24 cellular contexts compared by ENCODE assay signal in genomic region chr20:25289886-25290597, GRCh38. TPM values are rescaled to one million over a fixed set of nuclear protein-coding genes. Genes with fewer than 3 reads are reported as not detected.
A peak's percentile ranks its signal among the peaks of the same experiment; 100 is the strongest.
DNase-seq lines count a peak whose midpoint lies in the region; ATAC-seq, FAIRE-seq and TF ChIP-seq lines count a peak whose summit lies in the region.
"Had no signal": no experiment of that assay in that cellular context is flagged by ENCODE, and none has a peak within 500 bp of the region (broad histone marks: within the 10 kb centered on the region; RNA-seq: fewer than 3 reads in every experiment).

No MANE protein-coding gene starts in this region.

- TF ChIP-seq CTCF in kidney (IDR thresholded peaks at IDR 0.05; ENCODE audit: borderline replicate concordance, extremely low read depth, insufficient read depth) (no peak), spleen (IDR thresholded peaks at IDR 0.05 in 8 of 11, conservative IDR thresholded peaks at IDR 0.05 in 3 of 11) (no peak), coronary artery (IDR thresholded peaks at IDR 0.05) (no peak), foreskin keratinocyte (conservative IDR thresholded peaks at IDR 0.05) (no peak)

- H3K27me3 Mint-ChIP-seq in dendritic cell treated with granulocyte-macrophage colony-stimulating factor and Interleukin-4, amounts not matched to agents 40 ng/mL and 50 ng/mL, for 4 days: no peaks in the 10 kb centered on the region
- H3K27me3 Mint-ChIP-seq: activated CD4-positive, alpha-beta memory T cell treated with anti-CD3 and anti-CD28 coated beads for 36 hours; memory B cell had no signal

- no peaks in the 10 kb centered on the region for H3K4me1 ChIP-seq in kidney (ENCODE audit: control insufficient read depth in 1 of 2, insufficient read depth in 1 of 2, low read depth in 1 of 2, low read length in 2 of 2)
- peaks cover 0 to 12% (median 5%) of the 10 kb centered on the region in 6 donors for H3K4me1 ChIP-seq in spleen
- no peaks in the 10 kb centered on the region for H3K4me1 ChIP-seq in foreskin keratinocyte
- H3K4me1 ChIP-seq: parathyroid adenoma had no signal

- H3K9me3 Mint-ChIP-seq in dendritic cell treated with granulocyte-macrophage colony-stimulating factor and Interleukin-4, amounts not matched to agents 40 ng/mL and 50 ng/mL, for 4 days: no peaks in the 10 kb centered on the region
- H3K9me3 Mint-ChIP-seq: activated CD4-positive, alpha-beta memory T cell treated with anti-CD3 and anti-CD28 coated beads for 36 hours; memory B cell had no signal

- H3K36me3 ChIP-seq in kidney (ENCODE audit: control insufficient read depth in 1 of 2, insufficient read depth in 2 of 2, low read length in 2 of 2) (peaks cover 10 to 25% of the 10 kb centered on the region in 2 donors), spleen (peaks cover 0 to 93% (median 62%) of the 10 kb centered on the region in 6 donors)

- 90 to 94% (median 92%) methylated on average over 23 to 24 of the region's 24 CpGs for WGBS in spleen, 5 donors

- H3K27ac Mint-ChIP-seq in dendritic cell treated with granulocyte-macrophage colony-stimulating factor and Interleukin-4, amounts not matched to agents 40 ng/mL and 50 ng/mL, for 4 days: peak overlapping the region; percentile 62
- H3K27ac Mint-ChIP-seq: activated CD4-positive, alpha-beta memory T cell treated with anti-CD3 and anti-CD28 coated beads for 36 hours; memory B cell had no signal

- peaks cover 29% of the 10 kb centered on the region for H3K4me1 Mint-ChIP-seq in dendritic cell treated with granulocyte-macrophage colony-stimulating factor and Interleukin-4, amounts not matched to agents 40 ng/mL and 50 ng/mL, for 4 days (ENCODE audit: low read depth)

- DNase-seq in Right ventricle myocardium inferior (ENCODE audit: missing footprints) (peak; percentile 28), cardiac septum (ENCODE audit: low spot score) (no peak), kidney (peak; percentile 57), spleen (peak; percentile 74), HK-2 (ENCODE audit: unreplicated experiment) (no peak), coronary artery (ENCODE audit: low spot score) (no peak), foreskin keratinocyte (no peak)
- DNase-seq: activated CD4-positive, alpha-beta memory T cell treated with anti-CD3 and anti-CD28 coated beads for 36 hours; erythroblast; foreskin melanocyte; GM23248; NCI-H1105 treated with DMSO at 0.1 percent for 48 hours; NCI-H2081 treated with DMSO at 0.1 percent for 48 hours; NK-92 treated with Interleukin-12 subunit alpha and Interleukin-12 subunit beta, amount 100 ng/mL, for 24 hours; WERI-Rb-1 had no signal

- no peak overlapping the region for H3K27ac ChIP-seq in kidney (ENCODE audit: low read depth in 2 of 2, low read length in 2 of 2)
- no peak overlapping the region for H3K27ac ChIP-seq in spleen
- no peak overlapping the region for H3K27ac ChIP-seq in coronary artery
- no peak overlapping the region for H3K27ac ChIP-seq in foreskin keratinocyte
- H3K27ac ChIP-seq: BLaER1, GM23248, parathyroid adenoma, suprapubic skin, WERI-Rb-1 had no signal

- no peak for FAIRE-seq in kidney (lab: Jason Lieb, UNC)
- FAIRE-seq: keratinocyte, RCC 7860 had no signal

- TF ChIP-seq POLR2A in spleen (IDR thresholded peaks at IDR 0.05): no peak

- H3K4me3 ChIP-seq in kidney (ENCODE audit: low read length in 2 of 2) (no peak overlapping the region), spleen (no peak overlapping the region), coronary artery (no peak overlapping the region)
- H3K4me3 ChIP-seq: BLaER1, dorsolateral prefrontal cortex, GM23248, suprapubic skin had no signal

- ATAC-seq in Right ventricle myocardium inferior: no peak
- ATAC-seq in foreskin keratinocyte: no peak
- ATAC-seq: SK-N-SH treated with all-trans-retinoic acid at 6 μM for 48 hours had no signal

- no peaks in the 10 kb centered on the region for H3K9me3 ChIP-seq in kidney (ENCODE audit: control insufficient read depth in 1 of 2, low read length in 2 of 2)
- H3K9me3 ChIP-seq in spleen: no peaks in the 10 kb centered on the region
- H3K9me3 ChIP-seq: BLaER1, suprapubic skin had no signal

- intact Hi-C loops in Right ventricle myocardium inferior (cut with DNase I): loop anchor here (5.0 to 10.0 kb wide), 2 partner anchors 38 to 235 kb away; partner anchors contain the start of gene ACSS1
- intact Hi-C loops in cardiac septum (cut with DNase I): no loop called here
- intact Hi-C loops in dendritic cell treated with granulocyte-macrophage colony-stimulating factor and Interleukin-4, amounts not matched to agents 40 ng/mL and 50 ng/mL, for 4 days (cut with micrococcal nuclease): loop anchor here (10.0 kb wide), 1 partner anchor 295 kb away; the partner anchor contains the start of gene APMAP
- intact Hi-C loops in kidney (cut with DNase I): no loop called here
- intact Hi-C loops in spleen (cut with DNase I; ENCODE audit: low total_unique reads): no loop called here

- peaks cover 100% of the 10 kb centered on the region for H3K36me3 Mint-ChIP-seq in dendritic cell treated with granulocyte-macrophage colony-stimulating factor and Interleukin-4, amounts not matched to agents 40 ng/mL and 50 ng/mL, for 4 days (ENCODE audit: low read depth)

- no peak overlapping the region for H3K9ac ChIP-seq in kidney (ENCODE audit: low read length in 2 of 2)
- H3K9ac ChIP-seq: BLaER1, GM23248, parathyroid adenoma had no signal

- H3K27me3 ChIP-seq in spleen (replicated peaks in 1 of 7): no peaks in the 10 kb centered on the region
- no peaks in the 10 kb centered on the region for H3K27me3 ChIP-seq in foreskin keratinocyte
- H3K27me3 ChIP-seq: BLaER1, dorsolateral prefrontal cortex, suprapubic skin had no signal

- no peak overlapping the region for H3K4me3 Mint-ChIP-seq in dendritic cell treated with granulocyte-macrophage colony-stimulating factor and Interleukin-4, amounts not matched to agents 40 ng/mL and 50 ng/mL, for 4 days
- H3K4me3 Mint-ChIP-seq: activated CD4-positive, alpha-beta memory T cell treated with anti-CD3 and anti-CD28 coated beads for 36 hours; memory B cell had no signal

RNA-seq across cellular contexts. Expression of gene PYGB, which starts 42.2 kb away (rescaled TPM):
- 174 TPM for total RNA-seq in Right ventricle myocardium inferior
- total RNA-seq in cardiac septum: 386 TPM
- total RNA-seq in kidney: 176 TPM
- polyA plus RNA-seq in kidney (ENCODE audit: insufficient read depth, low read depth, low replicate concordance): 50.9 TPM
- 10 to 100 TPM; 27.0 to 47.8 (median 34.4) TPM for total RNA-seq in spleen
- 10 to 100 TPM; 10.5 to 29.4 (median 18.2) TPM for polyA plus RNA-seq in spleen
- 311 and 439 TPM in 2 replicates for total RNA-seq in foreskin keratinocyte
- polyA plus RNA-seq in foreskin keratinocyte: 196 and 255 TPM in 2 replicates

Comparison
In these comparisons a context has a peak if more than half of its experiments do, and no peak if none do; other contexts are left out.
1. DNase-seq: peak in Right ventricle myocardium inferior (single experiment), kidney (single experiment) and spleen (single experiment); none in cardiac septum (single experiment), HK-2 (single experiment), coronary artery (single experiment) and foreskin keratinocyte (0 of 2).
2. intact Hi-C loops: an anchor here in Right ventricle myocardium inferior (5.0 to 10.0 kb wide) and dendritic cell treated with granulocyte-macrophage colony-stimulating factor and Interleukin-4, amounts not matched to agents 40 ng/mL and 50 ng/mL, for 4 days (10.0 kb wide); none called in cardiac septum, kidney and spleen.